15 cellular contexts compared by ENCODE assay signal in genomic region chr16:89397331-89397861, GRCh38.
"Had no signal": no experiment of that assay in that cellular context is flagged by ENCODE, and none has a peak within 500 bp of the region (broad histone marks: within the 10 kb centered on the region; RNA-seq: fewer than 3 reads in every experiment).

No MANE protein-coding gene starts in this region.

- H3K9me3 ChIP-seq: spleen, upper lobe of right lung had no signal

- H3K27me3 ChIP-seq: hepatocyte, spleen, upper lobe of right lung had no signal

- H2AFZ ChIP-seq: hepatocyte had no signal

- DNase-seq: activated CD4-positive, alpha-beta memory T cell treated with anti-CD3 and anti-CD28 coated beads, Interleukin-2, amount 10 ng/mL, durations not matched to agents 7 days and 5 days; activated naive CD4-positive, alpha-beta T cell treated with Interleukin-2 at 50 U/mL for 16 hours; cortex of kidney; effector memory CD8-positive, alpha-beta T cell; midbrain; naive B cell; posterior cingulate gyrus; spleen; stimulated activated CD4-positive, alpha-beta T cell treated with anti-CD3 and anti-CD28 coated beads, Interleukin-1b, Interleukin-23, amount 100 ng/mL, for 48 hours; stimulated activated naive CD4-positive, alpha-beta T cell treated with Interleukin-2 at 50 U/mL for 16 hours; upper lobe of right lung had no signal

- ATAC-seq: effector memory CD8-positive, alpha-beta T cell; sciatic nerve; upper lobe of right lung had no signal

- H3K27ac ChIP-seq: epithelial cell of prostate, hepatocyte, spleen, upper lobe of right lung had no signal

- H3K4me3 ChIP-seq: hepatocyte, lung, spleen, upper lobe of right lung had no signal

- H3K36me3 ChIP-seq: upper lobe of right lung had no signal

- H3K4me2 ChIP-seq: hepatocyte had no signal
